In genomic region chr12:97758102-97758501, GRCh38 we compare ENCODE assay signal across 20 cellular contexts.
DNase-seq lines count a peak whose midpoint lies in the region; ATAC-seq and TF ChIP-seq lines count a peak whose summit lies in the region.
"Had no signal": no experiment of that assay in that cellular context is flagged by ENCODE, and none has a peak within 500 bp of the region (broad histone marks: within the 10 kb centered on the region; RNA-seq: fewer than 3 reads in every experiment).

No MANE protein-coding gene starts in this region.

- H2AFZ ChIP-seq in mesenchymal stem cell (ENCODE audit: low read depth, low read length): no peak overlapping the region

- H3K9ac ChIP-seq in adipocyte (ENCODE audit: low read length) (peak overlapping the region; percentile 44), mesenchymal stem cell (ENCODE audit: low read length) (peak overlapping the region; percentile 80)

- no peak for TF ChIP-seq POLR2A in upper lobe of left lung (IDR thresholded peaks at IDR 0.05)

- H3K27me3 ChIP-seq in adipocyte (replicated peaks; ENCODE audit: control insufficient read depth, insufficient read depth, low read length) (no peaks in the 10 kb centered on the region), mesenchymal stem cell (ENCODE audit: control insufficient read depth in 1 of 2, insufficient read depth in 1 of 2, low read length in 2 of 2) (no peaks in the 10 kb centered on the region), upper lobe of left lung (no peaks in the 10 kb centered on the region)
- H3K27me3 ChIP-seq: BE2C had no signal

- no peak overlapping the region for H4K8ac ChIP-seq in mesenchymal stem cell (ENCODE audit: low read length)

- no peak overlapping the region for H2AK5ac ChIP-seq in mesenchymal stem cell (ENCODE audit: low read length, severe bottlenecking)

- no peak overlapping the region for H3K4me2 ChIP-seq in mesenchymal stem cell (ENCODE audit: low read length, poor library complexity, severe bottlenecking)

- no peaks in the 10 kb centered on the region for H3K9me3 ChIP-seq in adipocyte (ENCODE audit: control insufficient read depth, low read length)
- peaks cover 5% of the 10 kb centered on the region for H3K9me3 ChIP-seq in mesenchymal stem cell (ENCODE audit: control insufficient read depth, low read length)
- no peaks in the 10 kb centered on the region for H3K9me3 ChIP-seq in upper lobe of left lung
- H3K9me3 ChIP-seq: BE2C had no signal

- no peak for TF ChIP-seq EP300 in upper lobe of left lung (IDR thresholded peaks at IDR 0.05)

- H3K27ac ChIP-seq in mesenchymal stem cell (ENCODE audit: low read length, poor library complexity, severe bottlenecking): no peak overlapping the region
- peak overlapping the region; percentile 28 to 44 (median 37) for H3K27ac ChIP-seq in upper lobe of left lung
- H3K27ac ChIP-seq: RWPE1 had no signal

- no peak overlapping the region for H2BK5ac ChIP-seq in mesenchymal stem cell (ENCODE audit: low read depth, low read length, poor library complexity, severe bottlenecking)

- TF ChIP-seq CTCF in upper lobe of left lung (IDR thresholded peaks at IDR 0.05): no peak

- DNase-seq in NOMO-1 treated with DMSO at 0.1 percent for 48 hours (lab: John Stamatoyannopoulos, UW; ENCODE audit: unreplicated experiment) (peak; percentile 3), NOMO-1 (lab: John Stamatoyannopoulos, UW; ENCODE audit: unreplicated experiment in 2 of 2) (no peak), adipocyte (ENCODE audit: low read depth) (no peak), mesenchymal stem cell (no peak), upper lobe of left lung (peak in 1 of 2 donors; percentile 21), SIG-M5 (lab: John Stamatoyannopoulos, UW) (no peak)
- no peak for DNase-seq in activated naive CD4-positive, alpha-beta T cell treated with anti-CD3 and anti-CD28 coated beads, Interleukin-2, amount 50 U/mL, for 16 hours
- DNase-seq: BE2C; COR-L47; effector memory CD8-positive, alpha-beta T cell; EL; HCEC 1CT; NCI-H1048; NCI-H2029; NK-92 treated with Interleukin-12 subunit alpha and Interleukin-12 subunit beta, amount 100 ng/mL, for 24 hours; retina had no signal

- H3K79me1 ChIP-seq in mesenchymal stem cell (replicated peaks; ENCODE audit: low read length, poor library complexity, severe bottlenecking): no peaks in the 10 kb centered on the region

- H3K4me3 ChIP-seq in adipocyte (ENCODE audit: low read length): peak overlapping the region; percentile 70
- peak overlapping the region in 1 of 2 experiments; percentile 56 for H3K4me3 ChIP-seq in mesenchymal stem cell (ENCODE audit: insufficient read depth in 1 of 2, low read depth in 1 of 2, low read length in 2 of 2)
- H3K4me3 ChIP-seq in upper lobe of left lung: no peak overlapping the region

- ATAC-seq in upper lobe of left lung (ENCODE audit: low FRiP score in 2 of 2) (no peak), HG03521 (IDR thresholded peaks at IDR 0.05; ENCODE audit: unreplicated experiment) (no peak)
- ATAC-seq: activated naive CD4-positive, alpha-beta T cell treated with anti-CD3 and anti-CD28 coated beads, Interleukin-2, amount 50 U/mL, for 72 hours; effector memory CD8-positive, alpha-beta T cell; left lobe of liver had no signal

- no peak overlapping the region for H2BK15ac ChIP-seq in mesenchymal stem cell (ENCODE audit: low read depth, poor library complexity, severe bottlenecking)

- H3K4me1 ChIP-seq in adipocyte (ENCODE audit: control insufficient read depth, insufficient read depth, low read length) (peaks cover 56% of the 10 kb centered on the region), mesenchymal stem cell (ENCODE audit: control insufficient read depth, insufficient read depth, low read depth, low read length) (no peaks in the 10 kb centered on the region), upper lobe of left lung (peaks cover 0 to 5% (median 1%) of the 10 kb centered on the region in 4 donors)
- H3K4me1 ChIP-seq: BE2C had no signal

- no peak overlapping the region for H3K4ac ChIP-seq in mesenchymal stem cell (ENCODE audit: low read depth in 1 of 2, low read length in 2 of 2)

- H2BK12ac ChIP-seq in mesenchymal stem cell (ENCODE audit: low read length in 2 of 2): no peak overlapping the region

- H3K36me3 ChIP-seq in adipocyte (ENCODE audit: control insufficient read depth, insufficient read depth, low read length, severe bottlenecking): no peaks in the 10 kb centered on the region
- H3K36me3 ChIP-seq in mesenchymal stem cell (ENCODE audit: control insufficient read depth in 1 of 2, insufficient read depth in 2 of 2, low read depth in 1 of 2, low read length in 2 of 2): no peaks in the 10 kb centered on the region
- H3K36me3 ChIP-seq in upper lobe of left lung: no peaks in the 10 kb centered on the region
- H3K36me3 ChIP-seq: BE2C had no signal

- H3K14ac ChIP-seq in mesenchymal stem cell (ENCODE audit: low read length in 2 of 2): no peak overlapping the region

- no peak overlapping the region for H3K23ac ChIP-seq in mesenchymal stem cell (ENCODE audit: low read length in 2 of 2)

- WGBS in mesenchymal stem cell: 73% methylated on average over 2 of the region's 2 CpGs
- WGBS in upper lobe of left lung, 2 donors: 37 to 40% methylated on average over 2 of the region's 2 CpGs

- H2BK120ac ChIP-seq in mesenchymal stem cell (ENCODE audit: low read depth, low read length): no peak overlapping the region

- no peak overlapping the region for H3K18ac ChIP-seq in mesenchymal stem cell (ENCODE audit: low read depth in 1 of 2, low read length in 2 of 2)

- H4K91ac ChIP-seq in mesenchymal stem cell (ENCODE audit: low read length): no peak overlapping the region
